In the genomic region with DNA sequence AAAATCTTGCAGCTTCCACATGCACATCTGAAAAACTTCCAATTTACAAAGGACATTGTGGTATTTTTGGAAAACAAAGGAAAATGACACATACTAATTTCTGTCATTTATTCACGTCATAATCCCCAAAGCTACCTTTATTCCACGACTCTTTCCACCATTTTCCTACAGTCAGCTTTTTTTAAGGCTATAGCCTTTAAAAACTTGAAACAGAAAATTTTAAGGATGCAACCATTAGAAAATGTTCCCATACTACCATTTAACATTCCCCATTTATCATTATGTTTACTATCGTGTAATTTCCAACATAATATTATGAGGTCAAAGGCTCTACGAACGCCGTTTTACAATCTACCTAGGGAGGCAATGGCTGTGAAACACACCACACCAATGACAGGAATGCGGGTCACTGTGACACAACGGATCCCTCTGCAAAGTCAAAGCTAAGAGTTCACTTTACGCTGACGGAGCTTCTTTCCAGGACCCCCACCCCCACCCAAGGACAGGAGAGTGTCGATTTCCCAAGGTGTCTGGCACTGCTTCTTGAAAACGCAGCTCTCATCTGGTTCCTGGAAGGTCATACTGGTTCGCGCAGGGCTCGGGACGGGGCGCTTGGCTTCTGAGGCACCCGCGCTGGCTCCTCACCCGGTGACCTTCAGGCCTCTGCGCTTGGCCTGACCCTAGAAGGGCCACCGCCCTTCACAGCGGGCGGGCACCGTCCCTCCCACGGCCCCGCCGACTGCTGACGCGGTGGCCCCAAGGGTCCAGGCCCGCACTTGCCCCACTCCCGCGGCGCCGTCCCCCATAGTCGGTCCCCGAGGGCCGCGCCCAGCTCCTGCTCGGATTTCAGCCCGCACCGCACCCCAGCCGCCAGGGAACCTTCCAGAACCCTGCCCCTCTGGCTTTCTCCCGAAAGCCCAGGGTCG, we compare ENCODE assay signal across 8 cellular contexts. TPM values are rescaled to one million over a fixed set of nuclear protein-coding genes. Genes with fewer than 3 reads are reported as not detected.
A peak's percentile ranks its signal among the peaks of the same experiment; 100 is the strongest.
DNase-seq lines count a peak whose midpoint lies in the region; ATAC-seq, FAIRE-seq and TF ChIP-seq lines count a peak whose summit lies in the region.

No MANE protein-coding gene starts in this region.

- peaks cover 13% of the 10 kb centered on the region for H3K27me3 Mint-ChIP-seq in GM23338 (ENCODE audit: insufficient read depth, low read depth, poor library complexity)

- TF ChIP-seq CTCF in GM23338 (conservative IDR thresholded peaks at IDR 0.05; ENCODE audit: low read depth in 2 of 2) (no peak), NB4 (IDR thresholded peaks at IDR 0.05; ENCODE audit: low read depth, low read length) (no peak), cardiac fibroblast (IDR thresholded peaks at IDR 0.05; ENCODE audit: low read depth, low read length) (no peak), kidney (IDR thresholded peaks at IDR 0.05; ENCODE audit: borderline replicate concordance, extremely low read depth, insufficient read depth) (no peak)

- peak overlapping the region; percentile 79 to 94 for H3K9ac ChIP-seq in kidney (ENCODE audit: low read length in 2 of 2)

- no peaks in the 10 kb centered on the region; the same call in 2 of the 3 replicates for H3K36me3 Mint-ChIP-seq in GM23338 (ENCODE audit: low read depth)

- H3K9me2 ChIP-seq in GM23338 (ENCODE audit: insufficient read depth): no peaks in the 10 kb centered on the region

- peak overlapping the region; percentile 96 for H2AFZ ChIP-seq in GM23338

- DNase-seq in GM23338 (ENCODE audit: low spot score) (peak; percentile 70), NB4 (ENCODE audit: low read depth) (peak; percentile 5), cardiac fibroblast (ENCODE audit: low read depth in 2 of 2) (peak; percentile 9 to 42), kidney (peak; percentile 90), GDM1 (lab: John Stamatoyannopoulos, UW) (no peak), HTR-8/SVneo (ENCODE audit: insufficient read length, low spot score) (no peak)
- no peak for DNase-seq in stimulated activated naive CD8-positive, alpha-beta T cell treated with anti-CD3 and anti-CD28 coated beads, Interleukin-15, Interleukin-2, amounts not matched to agents 100 U/mL and 50 U/mL, for 24 hours

- intact Hi-C loops in kidney (cut with DNase I): no loop called here

- H3K4me3 ChIP-seq in GM08714 (ENCODE audit: low read length): peak overlapping the region; percentile 74; the same call in 1 of the 2 replicates
- peak overlapping the region; percentile 87 for H3K4me3 ChIP-seq in GM23338
- peak overlapping the region; percentile 48 for H3K4me3 ChIP-seq in NB4 (ENCODE audit: low read depth, low read length)
- peak overlapping the region; percentile 64 to 68 for H3K4me3 ChIP-seq in cardiac fibroblast (replicated peaks in 1 of 2; ENCODE audit: low read depth in 2 of 2, low read length in 2 of 2)
- H3K4me3 ChIP-seq in kidney (ENCODE audit: low read length in 2 of 2): peak overlapping the region; percentile 36 to 75

- no peaks in the 10 kb centered on the region; the same call in 1 of the 2 replicates for H3F3A ChIP-seq in GM23338 (replicated peaks; ENCODE audit: low read depth)

- no peak overlapping the region for H3K27ac ChIP-seq in GM23338 (ENCODE audit: low read depth)
- H3K27ac ChIP-seq in kidney (ENCODE audit: low read depth in 2 of 2, low read length in 2 of 2): peak overlapping the region; percentile 89 to 90

- no peak for TF ChIP-seq POLR2A in NB4 (IDR thresholded peaks at IDR 0.05; ENCODE audit: extremely low read depth, insufficient read length)

- H3K27me3 ChIP-seq in GM23338 (ENCODE audit: insufficient read depth): peaks cover 19% of the 10 kb centered on the region

- peaks cover 0 to 2% of the 10 kb centered on the region in 2 donors for H3K9me3 ChIP-seq in kidney (ENCODE audit: control insufficient read depth in 1 of 2, low read length in 2 of 2)

- H3K9me3 Mint-ChIP-seq in GM23338: no peaks in the 10 kb centered on the region; the same call in 2 of the 3 replicates

- no peaks in the 10 kb centered on the region for H3K79me2 ChIP-seq in GM23338 (replicated peaks; ENCODE audit: insufficient read depth)

- FAIRE-seq in kidney (lab: Jason Lieb, UNC): no peak
- FAIRE-seq in HTR-8/SVneo (lab: Jason Lieb, UNC): no peak

- H3K4me3 Mint-ChIP-seq in GM23338: peak overlapping the region; percentile 79

- peak; percentile 81 for ATAC-seq in GM23338
- ATAC-seq in stimulated activated naive CD8-positive, alpha-beta T cell treated with anti-CD3 and anti-CD28 coated beads, Interleukin-15, Interleukin-2, amounts not matched to agents 100 U/mL and 50 U/mL, for 24 hours: peak; percentile 22

- H3K4me2 ChIP-seq in GM23338: peak overlapping the region; percentile 84

- H3K4me1 ChIP-seq in GM23338 (ENCODE audit: insufficient read depth): no peaks in the 10 kb centered on the region; the same call in 1 of the 2 replicates
- peaks cover 0 to 3% of the 10 kb centered on the region in 2 donors for H3K4me1 ChIP-seq in kidney (ENCODE audit: control insufficient read depth in 1 of 2, insufficient read depth in 1 of 2, low read depth in 1 of 2, low read length in 2 of 2)

- H4K20me1 ChIP-seq in GM23338 (replicated peaks; ENCODE audit: insufficient read depth): no peaks in the 10 kb centered on the region

- H3K27ac Mint-ChIP-seq in GM23338: no peak overlapping the region

- H3K36me3 ChIP-seq in GM23338 (ENCODE audit: insufficient read depth) (no peaks in the 10 kb centered on the region), kidney (ENCODE audit: control insufficient read depth in 1 of 2, insufficient read depth in 2 of 2, low read length in 2 of 2) (no peaks in the 10 kb centered on the region)

- peaks cover 12% of the 10 kb centered on the region for H3K4me1 Mint-ChIP-seq in GM23338

TF ChIP-seq in GM23338, 12 proteins besides CTCF, POLR2A, EP300 and RAD21 (continues in another document):
- TF ChIP-seq ZNF462 (CRISPR knock-in tag; IDR thresholded peaks at IDR 0.05) (no peak), NANOG (IDR thresholded peaks at IDR 0.05; ENCODE audit: borderline replicate concordance) (no peak), STAT1 (IDR thresholded peaks at IDR 0.05; ENCODE audit: unreplicated experiment) (no peak), POLR2AphosphoS5 (IDR thresholded peaks at IDR 0.05; ENCODE audit: low read depth) (no peak)

RNA-seq across cellular contexts. Expression of gene ATF3, which starts 50.6 kb away (rescaled TPM):
- 17.2 and 19.3 TPM in 2 replicates for total RNA-seq in GM23338 (2014; rRNA removed; shearing (Covaris generic))
- polyA plus RNA-seq in GM23338 (2016; fragmentation: Nextera tagmentation; extraction: Ambion mirVana): 12.6 and 16.2 TPM in 2 replicates
- total RNA-seq in kidney: 12.8 TPM
- 14.6 TPM for polyA plus RNA-seq in kidney (ENCODE audit: insufficient read depth, low read depth, low replicate concordance)

Comparison
In these comparisons a context has a peak if more than half of its experiments do, and no peak if none do; other contexts are left out.
1. DNase-seq: peak in GM23338 (single experiment), NB4 (single experiment), cardiac fibroblast (2 of 2) and kidney (single experiment); none in stimulated activated naive CD8-positive, alpha-beta T cell treated with anti-CD3 and anti-CD28 coated beads, Interleukin-15, Interleukin-2, amounts not matched to agents 100 U/mL and 50 U/mL, for 24 hours (single experiment), GDM1 (single experiment) and HTR-8/SVneo (single experiment).
2. Peak in every context shown above with its lines, with median percentiles within 50 percentile points of each other: H3K4me3 ChIP-seq.